9 cellular contexts compared by ENCODE assay signal in genomic region chr9:92043002-92043401, GRCh38.
"Had no signal": no experiment of that assay in that cellular context is flagged by ENCODE, and none has a peak within 500 bp of the region (broad histone marks: within the 10 kb centered on the region; RNA-seq: fewer than 3 reads in every experiment).

No MANE protein-coding gene starts in this region.

- H2AFZ ChIP-seq: GM23338 had no signal

- DNase-seq: H9, HCEC 1CT, KG1 had no signal

- ATAC-seq: GM23338, HepG2 had no signal

- H3K4me1 Mint-ChIP-seq: GM23338, IgD-negative memory B cell had no signal

- H3K27ac Mint-ChIP-seq: GM23338, H9 had no signal

- H3K27ac ChIP-seq: HL-60 had no signal

- H3K4me2 ChIP-seq: GM23338 had no signal

- H3K27me3 Mint-ChIP-seq: IgD-negative memory B cell had no signal

- FAIRE-seq: H1, H54, HepG2 had no signal

- H3K4me3 ChIP-seq: GM23338 had no signal

- H3K4me3 Mint-ChIP-seq: GM23338, H9 had no signal
